In the genomic region with DNA sequence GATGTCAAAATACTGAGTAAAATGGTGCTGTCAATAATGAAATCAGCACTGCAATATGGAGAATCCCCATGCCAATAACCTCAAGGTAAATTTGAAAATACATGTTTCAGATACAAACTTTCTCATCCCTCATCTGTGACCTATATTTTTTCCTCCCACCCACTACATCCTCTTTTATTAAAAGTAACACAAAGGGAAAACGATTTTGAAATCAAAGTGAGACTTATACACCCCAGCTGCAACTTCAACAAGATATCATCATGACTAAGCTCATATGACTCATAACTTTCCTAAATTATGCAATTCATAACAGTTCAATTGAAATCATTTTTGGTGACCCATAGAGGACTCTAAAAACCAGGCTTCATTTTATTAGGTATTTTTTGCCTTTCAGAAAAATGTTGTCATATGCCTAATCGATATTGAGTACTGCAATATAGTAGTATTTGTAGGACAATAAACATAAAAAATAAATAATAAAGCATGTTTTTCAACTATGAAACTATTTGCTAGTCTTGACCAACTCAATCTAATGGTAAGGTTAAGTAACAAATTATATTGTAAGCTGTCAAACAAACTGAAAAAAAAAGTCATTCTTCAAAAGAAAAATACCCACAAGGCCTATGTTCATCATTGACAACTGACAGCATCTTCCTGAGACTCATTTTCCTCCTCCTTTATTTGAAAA, we compare ENCODE assay signal across 1 cellular context.
A peak's percentile ranks its signal among the peaks of the same experiment; 100 is the strongest.
TF ChIP-seq lines count a peak whose summit lies in the region.

No MANE protein-coding gene starts in this region.

TF ChIP-seq in SK-N-SH, 30 proteins besides CTCF, POLR2A, EP300 and RAD21 (continued from another document):
- TF ChIP-seq, protein P1, sequence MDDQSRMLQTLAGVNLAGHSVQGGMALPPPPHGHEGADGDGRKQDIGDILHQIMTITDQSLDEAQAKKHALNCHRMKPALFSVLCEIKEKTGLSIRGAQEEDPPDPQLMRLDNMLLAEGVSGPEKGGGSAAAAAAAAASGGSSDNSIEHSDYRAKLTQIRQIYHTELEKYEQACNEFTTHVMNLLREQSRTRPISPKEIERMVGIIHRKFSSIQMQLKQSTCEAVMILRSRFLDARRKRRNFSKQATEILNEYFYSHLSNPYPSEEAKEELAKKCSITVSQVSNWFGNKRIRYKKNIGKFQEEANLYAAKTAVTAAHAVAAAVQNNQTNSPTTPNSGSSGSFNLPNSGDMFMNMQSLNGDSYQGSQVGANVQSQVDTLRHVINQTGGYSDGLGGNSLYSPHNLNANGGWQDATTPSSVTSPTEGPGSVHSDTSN (IDR thresholded peaks at IDR 0.05) = peak; percentile 49; the same call in 1 of the 2 replicates
- TF ChIP-seq TEAD4 (IDR thresholded peaks at IDR 0.05; ENCODE audit: borderline replicate concordance, insufficient read depth) = no peak
- no peak for TF ChIP-seq YY1 (IDR thresholded peaks at IDR 0.05; ENCODE audit: low read depth)
